9 cellular contexts compared by ENCODE assay signal in the genomic region with DNA sequence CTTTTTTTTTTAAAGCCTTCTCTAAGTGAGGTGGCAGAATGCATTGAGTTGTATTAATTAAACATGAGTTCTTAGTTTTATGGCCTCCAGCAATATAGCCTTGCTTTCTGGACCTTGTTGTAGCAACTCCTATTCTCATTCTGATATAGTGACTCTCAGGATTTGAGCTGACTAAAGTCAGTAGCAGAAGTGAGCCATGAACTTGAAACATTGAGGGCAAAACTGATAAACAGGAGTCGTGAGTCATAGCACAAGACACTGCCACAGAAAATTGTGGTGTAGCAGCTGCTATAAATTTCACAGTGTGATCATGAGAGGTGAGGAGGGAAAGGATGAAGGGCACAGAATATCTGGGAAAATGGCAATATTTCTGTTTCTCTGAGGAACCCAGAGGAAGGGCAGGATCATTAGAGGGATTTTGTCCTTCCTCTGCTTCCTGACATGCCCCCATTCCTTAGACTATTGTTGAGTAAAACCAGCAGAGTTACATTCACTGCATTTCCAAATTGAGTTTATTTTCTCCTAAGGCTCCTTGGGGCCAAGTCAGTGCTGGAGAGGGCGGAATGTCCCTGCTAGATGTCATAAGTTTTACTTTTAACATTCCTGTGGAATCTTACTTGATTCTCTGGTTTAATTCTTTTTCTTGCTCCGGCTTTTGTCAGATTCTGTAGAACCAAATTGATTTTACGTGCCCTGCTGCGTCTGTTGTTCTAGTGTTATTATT. TPM values are rescaled to one million over a fixed set of nuclear protein-coding genes. Genes with fewer than 3 reads are reported as not detected.
DNase-seq lines count a peak whose midpoint lies in the region; ATAC-seq and TF ChIP-seq lines count a peak whose summit lies in the region.
"Had no signal": no experiment of that assay in that cellular context is flagged by ENCODE, and none has a peak within 500 bp of the region (broad histone marks: within the 10 kb centered on the region; RNA-seq: fewer than 3 reads in every experiment).

No MANE protein-coding gene starts in this region.

- H3K27ac ChIP-seq in esophagus muscularis mucosa (replicated peaks in 1 of 4) = no peak overlapping the region
- H3K27ac ChIP-seq: HL-60 had no signal

- H3K27me3 Mint-ChIP-seq in activated naive CD4-positive, alpha-beta T cell treated with anti-CD3 and anti-CD28 coated beads for 36 hours (ENCODE audit: low read depth) = no peaks in the 10 kb centered on the region

- H3K36me3 ChIP-seq in esophagus muscularis mucosa = no peaks in the 10 kb centered on the region

- TF ChIP-seq POLR2A in esophagus muscularis mucosa (IDR thresholded peaks at IDR 0.05; ENCODE audit: low read depth) = no peak

- no peak for TF ChIP-seq EP300 in esophagus muscularis mucosa (IDR thresholded peaks at IDR 0.05)

- no peaks in the 10 kb centered on the region for H3K27me3 ChIP-seq in esophagus muscularis mucosa

- 80% methylated on average over 5 of the region's 5 CpGs for WGBS in esophagus muscularis mucosa

- peak overlapping the region; percentile 16 for H3K27ac Mint-ChIP-seq in activated naive CD4-positive, alpha-beta T cell treated with anti-CD3 and anti-CD28 coated beads for 36 hours

- peak; percentile 98 for ATAC-seq in GM19372 (IDR thresholded peaks at IDR 0.05; ENCODE audit: low read depth, unreplicated experiment)
- peak; percentile 96 for ATAC-seq in HG03175 (IDR thresholded peaks at IDR 0.05; ENCODE audit: unreplicated experiment)

- peaks cover 0 to 4% (median 0%) of the 10 kb centered on the region in 4 donors for H3K4me1 ChIP-seq in esophagus muscularis mucosa

- no peaks in the 10 kb centered on the region for H3K9me3 Mint-ChIP-seq in activated naive CD4-positive, alpha-beta T cell treated with anti-CD3 and anti-CD28 coated beads for 36 hours

- no peaks in the 10 kb centered on the region for H3K9me3 ChIP-seq in esophagus muscularis mucosa

- peaks cover 8% of the 10 kb centered on the region for H3K36me3 Mint-ChIP-seq in activated naive CD4-positive, alpha-beta T cell treated with anti-CD3 and anti-CD28 coated beads for 36 hours (ENCODE audit: low read depth)

- CTCF ChIA-PET in activated naive CD4-positive, alpha-beta T cell treated with anti-CD3 and anti-CD28 coated beads for 36 hours (lab: Charles Lee) = interaction anchor here (0.6 to 1.5 kb wide), 6 partner anchors 25 to 47 kb away, joined by 3 to 12 read pairs (median 4); partner anchors contain the start of gene M6PR

- TF ChIP-seq CTCF in esophagus muscularis mucosa (IDR thresholded peaks at IDR 0.05) = no peak

- peaks cover 67% of the 10 kb centered on the region for H3K4me1 Mint-ChIP-seq in activated naive CD4-positive, alpha-beta T cell treated with anti-CD3 and anti-CD28 coated beads for 36 hours (ENCODE audit: low read depth)

- intact Hi-C loops in activated naive CD4-positive, alpha-beta T cell treated with anti-CD3 and anti-CD28 coated beads for 36 hours (cut with micrococcal nuclease) = loop anchor here (1.0 to 10.0 kb wide), 8 partner anchors 10 to 870 kb away; partner anchors contain the start of genes CLEC2B and CLEC2D
- intact Hi-C loops in esophagus muscularis mucosa (cut with DNase I) = no loop called here

- peak; percentile 31 for DNase-seq in EH (ENCODE audit: low read depth)
- peak; percentile 65 for DNase-seq in activated naive CD4-positive, alpha-beta T cell treated with anti-CD3 and anti-CD28 coated beads for 36 hours
- peak; percentile 71 for DNase-seq in renal cortical epithelial cell (ENCODE audit: low read depth)
- no peak for DNase-seq in DMS153 (lab: John Stamatoyannopoulos, UW)
- no peak for DNase-seq in NCI-H345 (lab: John Stamatoyannopoulos, UW)
- DNase-seq in esophagus muscularis mucosa (ENCODE audit: extremely low spot score) = no peak

- H3K4me3 Mint-ChIP-seq in activated naive CD4-positive, alpha-beta T cell treated with anti-CD3 and anti-CD28 coated beads for 36 hours = no peak overlapping the region

- no peak overlapping the region for H3K4me3 ChIP-seq in esophagus muscularis mucosa

RNA-seq across cellular contexts. Expression of gene KLRG1, which starts 7.5 kb away (rescaled TPM):
- 1 to 10 TPM; 3.9 to 5.2 TPM for total RNA-seq in activated naive CD4-positive, alpha-beta T cell treated with anti-CD3 and anti-CD28 coated beads for 36 hours
- 1.1 TPM in 1 of 2 replicates, not detected in the other for total RNA-seq in renal cortical epithelial cell
- total RNA-seq in esophagus muscularis mucosa = 1 to 10 TPM; 1.5 to 2.2 (median 1.8) TPM

RNA-seq across cellular contexts. Expression of gene M6PR, which starts 47.4 kb away (rescaled TPM):
- total RNA-seq in activated naive CD4-positive, alpha-beta T cell treated with anti-CD3 and anti-CD28 coated beads for 36 hours = 100 to 1,000 TPM; 139 to 140 TPM
- total RNA-seq in renal cortical epithelial cell (212 and 223 TPM in 2 replicates), esophagus muscularis mucosa (10 to 100 TPM; 72.0 to 96.3 (median 88.5) TPM)

Comparison
In these comparisons a context has a peak if more than half of its experiments do, and no peak if none do; other contexts are left out.
1. DNase-seq: peak in EH (single experiment), activated naive CD4-positive, alpha-beta T cell treated with anti-CD3 and anti-CD28 coated beads for 36 hours (single experiment) and renal cortical epithelial cell (single experiment); none in DMS153 (single experiment), NCI-H345 (single experiment) and esophagus muscularis mucosa (single experiment).